Comparison of ENCODE assay signal across 24 cellular contexts in the genomic region with DNA sequence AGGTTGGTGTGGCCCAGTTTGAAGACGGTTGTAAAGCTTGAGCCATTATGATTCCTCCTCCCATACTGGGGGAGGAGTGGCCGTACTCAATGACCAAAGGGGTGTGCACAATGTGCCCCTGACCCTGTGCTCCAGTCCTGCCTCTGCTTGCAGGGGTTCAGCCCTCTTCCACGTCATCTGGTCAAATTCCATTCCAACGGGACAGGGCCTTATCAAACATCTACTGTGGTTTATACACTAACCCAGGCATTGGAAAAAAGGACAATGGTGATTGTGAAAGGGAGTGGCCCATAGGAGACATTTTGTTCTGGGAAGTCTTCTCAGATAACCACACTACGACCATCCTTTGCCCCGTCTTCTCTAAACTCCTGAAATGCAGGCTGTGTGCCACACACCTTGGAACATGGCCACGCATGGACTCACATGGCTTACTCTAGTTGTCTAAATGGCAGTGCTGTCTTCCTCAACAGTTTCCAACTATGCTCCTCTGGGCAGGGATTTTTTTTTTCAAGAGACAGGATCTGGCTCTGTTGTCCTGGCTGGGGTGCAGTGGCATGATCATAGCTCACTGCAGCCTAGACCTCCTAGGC.
DNase-seq lines count a peak whose midpoint lies in the region; ATAC-seq and TF ChIP-seq lines count a peak whose summit lies in the region.
"Had no signal": no experiment of that assay in that cellular context is flagged by ENCODE, and none has a peak within 500 bp of the region (broad histone marks: within the 10 kb centered on the region; RNA-seq: fewer than 3 reads in every experiment).

No MANE protein-coding gene starts in this region.

- dilution Hi-C loops in IMR-90 (cut with HindIII; ENCODE audit: low sequenced_read_pairs, unreplicated experiment), result no loop called here

- no peak overlapping the region for H2BK20ac ChIP-seq in IMR-90 (ENCODE audit: low read depth, low read length)

- DNase-seq in IMR-90, result no peak
- DNase-seq in chondrocyte (ENCODE audit: low spot score), result no peak
- DNase-seq in tibial artery, result no peak
- DNase-seq in vagina (ENCODE audit: extremely low spot score in 2 of 2), result no peak
- DNase-seq: AML-193, Calu3, DMS79 treated with DMSO at 0.1 percent for 48 hours, GF-D8, H7, NCI-H1048, NCI-H1417, NCI-H1694 treated with DMSO at 0.1 percent for 48 hours, NCI-H2081, NCI-H226, NCI-H510A, NCI-H69, Peyer's patch, SIG-M5 had no signal

- no peak overlapping the region for H3K9ac ChIP-seq in IMR-90 (ENCODE audit: low read depth, low read length)

- H3K9me3 Mint-ChIP-seq in chondrocyte (ENCODE audit: low read depth) (peaks cover 10% of the 10 kb centered on the region), nephron (no peaks in the 10 kb centered on the region)

- H2AK9ac ChIP-seq in IMR-90 (replicated peaks; ENCODE audit: low read depth, low read length, poor library complexity), result no peak overlapping the region

- TF ChIP-seq CTCF in IMR-90 (conservative IDR thresholded peaks at IDR 0.05; ENCODE audit: low read depth, low read length) (no peak), chondrocyte (IDR thresholded peaks at IDR 0.05) (no peak), nephron (IDR thresholded peaks at IDR 0.05; ENCODE audit: unreplicated experiment in 3 of 3) (no peak), tibial artery (IDR thresholded peaks at IDR 0.05) (no peak), vagina (IDR thresholded peaks at IDR 0.05) (no peak)

- H3K4ac ChIP-seq in IMR-90 (ENCODE audit: low read depth, low read length), result no peak overlapping the region

- H4K5ac ChIP-seq in IMR-90 (ENCODE audit: low read depth, low read length), result no peak overlapping the region

- no peak overlapping the region for H2BK5ac ChIP-seq in IMR-90 (ENCODE audit: low read depth, low read length, poor library complexity, severe bottlenecking)

- H3K4me1 Mint-ChIP-seq in chondrocyte (ENCODE audit: low read depth) (peaks cover 64% of the 10 kb centered on the region), nephron (peaks cover 54% of the 10 kb centered on the region)
- H3K4me1 Mint-ChIP-seq: CD14-positive monocyte had no signal

- no peak overlapping the region for H3K14ac ChIP-seq in IMR-90 (replicated peaks; ENCODE audit: low read depth, low read length)

- H3K36me3 ChIP-seq in IMR-90 (ENCODE audit: control insufficient read depth, insufficient read depth, low read length) (no peaks in the 10 kb centered on the region), tibial artery (no peaks in the 10 kb centered on the region), vagina (no peaks in the 10 kb centered on the region)
- H3K36me3 ChIP-seq: Peyer's patch had no signal

- ATAC-seq in IMR-90 (ENCODE audit: low read depth) (no peak), HG02981 (IDR thresholded peaks at IDR 0.05; ENCODE audit: unreplicated experiment) (no peak), GM18870 (IDR thresholded peaks at IDR 0.05; ENCODE audit: unreplicated experiment) (no peak)
- ATAC-seq: A549 had no signal

- CTCF ChIA-PET in IMR-90 (lab: Yijun Ruan, JAX), result no interaction called here

- H3K9me3 ChIP-seq in IMR-90 (ENCODE audit: control insufficient read depth, insufficient read depth, low read length), result no peaks in the 10 kb centered on the region; the same call in 1 of the 2 replicates
- no peaks in the 10 kb centered on the region for H3K9me3 ChIP-seq in tibial artery
- no peaks in the 10 kb centered on the region for H3K9me3 ChIP-seq in vagina
- H3K9me3 ChIP-seq: Peyer's patch had no signal

- H3K27me3 Mint-ChIP-seq in chondrocyte (ENCODE audit: low read depth) (no peaks in the 10 kb centered on the region), nephron (ENCODE audit: low read depth) (no peaks in the 10 kb centered on the region)

- no peaks in the 10 kb centered on the region for H3K36me3 Mint-ChIP-seq in chondrocyte (ENCODE audit: low read depth)
- H3K36me3 Mint-ChIP-seq in nephron (ENCODE audit: low read depth), result no peaks in the 10 kb centered on the region
- H3K36me3 Mint-ChIP-seq: CD14-positive monocyte had no signal

- no peak overlapping the region for H3K18ac ChIP-seq in IMR-90 (ENCODE audit: low read depth, low read length)

- H2AK5ac ChIP-seq in IMR-90 (ENCODE audit: low read depth, low read length), result peak overlapping the region; percentile 31; the same call in 1 of the 2 replicates

- H4K20me1 ChIP-seq in IMR-90 (ENCODE audit: insufficient read depth, low read length), result no peaks in the 10 kb centered on the region

- H3K27ac ChIP-seq in IMR-90 (ENCODE audit: insufficient read depth, low read length), result no peak overlapping the region
- H3K27ac ChIP-seq in tibial artery, result peak overlapping the region; percentile 66 to 69
- no peak overlapping the region for H3K27ac ChIP-seq in vagina
- H3K27ac ChIP-seq: Peyer's patch, SK-N-MC had no signal

- H3K27me3 ChIP-seq in IMR-90 (ENCODE audit: control insufficient read depth, insufficient read depth, low read length) (peaks cover 6% of the 10 kb centered on the region; the same call in 1 of the 2 replicates), tibial artery (no peaks in the 10 kb centered on the region), vagina (no peaks in the 10 kb centered on the region)
- H3K27me3 ChIP-seq: Peyer's patch had no signal

- no peak overlapping the region for H3K4me3 ChIP-seq in IMR-90 (ENCODE audit: insufficient read depth, low read depth, low read length)
- no peak overlapping the region for H3K4me3 ChIP-seq in tibial artery
- no peak overlapping the region for H3K4me3 ChIP-seq in vagina
- H3K4me3 ChIP-seq: A549, Peyer's patch, SK-N-MC had no signal

- peaks cover 8% of the 10 kb centered on the region; the same call in 1 of the 2 replicates for H3K9me1 ChIP-seq in IMR-90 (ENCODE audit: insufficient read depth, low read length)

- TF ChIP-seq POLR2A in IMR-90 (IDR thresholded peaks at IDR 0.05; ENCODE audit: low read depth, low read length) (no peak), vagina (IDR thresholded peaks at IDR 0.05) (no peak)

- 100% methylated on average over 1 of the region's 7 CpGs; no CpG with 5 or more reads in 1 of the 2 experiments for WGBS in IMR-90 (ENCODE audit: extremely low coverage in 2 of 2, insufficient read length in 1 of 2), 2 experiments

- in situ Hi-C loops in IMR-90 (cut with MboI; ENCODE audit: low sequenced_read_pairs), result no loop called here

- H3K4me3 Mint-ChIP-seq in chondrocyte (ENCODE audit: unreplicated experiment), result no peak overlapping the region
- H3K4me3 Mint-ChIP-seq in nephron, result no peak overlapping the region
- H3K4me3 Mint-ChIP-seq: CD14-positive monocyte had no signal

- H3K79me1 ChIP-seq in IMR-90 (ENCODE audit: low read depth in 1 of 2, low read length in 2 of 2), result no peaks in the 10 kb centered on the region

- H3K4me1 ChIP-seq in IMR-90 (ENCODE audit: control insufficient read depth, insufficient read depth, low read length) (peaks cover 18% of the 10 kb centered on the region), tibial artery (peaks cover 0 to 51% (median 29%) of the 10 kb centered on the region in 4 donors), vagina (peaks cover 5% of the 10 kb centered on the region)
- H3K4me1 ChIP-seq: Peyer's patch had no signal

- H3K27ac Mint-ChIP-seq in chondrocyte (ENCODE audit: unreplicated experiment), result peak overlapping the region; percentile 45
- peak overlapping the region in 2 of 3 experiments; percentile 92 to 93 for H3K27ac Mint-ChIP-seq in nephron

- POLR2A ChIA-PET in IMR-90 (lab: Charles Lee; ENCODE audit: unreplicated experiment), result no interaction called here

- no peak overlapping the region for H3K23ac ChIP-seq in IMR-90 (ENCODE audit: low read depth, low read length)

- 0 out of 2 replicates have a peak overlapping the region, but pooled peaks have one; percentile 21 for H4K91ac ChIP-seq in IMR-90 (ENCODE audit: insufficient read depth, low read depth, low read length)

- no peak overlapping the region for H2AFZ ChIP-seq in IMR-90 (replicated peaks; ENCODE audit: low read length, poor library complexity)

- no TSS peak for BruUV-seq in IMR-90 (replicated peaks; lab: Mats Ljungman, UMichigan)

- no peak for TF ChIP-seq RAD21 in IMR-90 (IDR thresholded peaks at IDR 0.05; ENCODE audit: low read length)

- H2BK15ac ChIP-seq in IMR-90 (ENCODE audit: low read depth, low read length), result no peak overlapping the region

- intact Hi-C loops in IMR-90 (cut with micrococcal nuclease), result no loop called here
- intact Hi-C loops in tibial artery (cut with DNase I; ENCODE audit: low total_unique reads), result no loop called here
- intact Hi-C loops in vagina (cut with DNase I), result no loop called here

- no peak overlapping the region for H2BK120ac ChIP-seq in IMR-90 (ENCODE audit: low read depth, low read length)

- H4K8ac ChIP-seq in IMR-90 (ENCODE audit: low read depth in 2 of 2, low read length in 2 of 2), result no peak overlapping the region

- no peak overlapping the region for H3K4me2 ChIP-seq in IMR-90 (ENCODE audit: low read depth, low read length)
- H3K4me2 ChIP-seq: A549 had no signal

- no peak overlapping the region for H3K56ac ChIP-seq in IMR-90 (ENCODE audit: extremely low read depth, insufficient read depth, low read length)

TF ChIP-seq in IMR-90, 13 proteins besides CTCF, POLR2A, EP300 and RAD21 (continues in another document):
- TF ChIP-seq MAFK (IDR thresholded peaks at IDR 0.05; ENCODE audit: low read depth, low read length) (no peak), BHLHE40 (IDR thresholded peaks at IDR 0.05; ENCODE audit: low read depth, low read length) (no peak), MAZ (IDR thresholded peaks at IDR 0.05; ENCODE audit: borderline replicate concordance, low read depth, low read length) (no peak), NFE2L2 (IDR thresholded peaks at IDR 0.05; ENCODE audit: low read depth, low read length) (no peak), FOS (IDR thresholded peaks at IDR 0.05; ENCODE audit: low read depth, low read length) (no peak), CEBPB (IDR thresholded peaks at IDR 0.05; ENCODE audit: low read depth, low read length) (no peak), RFX5 (IDR thresholded peaks at IDR 0.05; ENCODE audit: low read depth, low read length) (no peak), MXI1 (IDR thresholded peaks at IDR 0.05; ENCODE audit: borderline replicate concordance, low read depth, low read length) (no peak), RCOR1 (IDR thresholded peaks at IDR 0.05; ENCODE audit: insufficient replicate concordance, low read length) (no peak), CHD1 (IDR thresholded peaks at IDR 0.05; ENCODE audit: low read depth, low read length) (no peak), SMC3 (IDR thresholded peaks at IDR 0.05; ENCODE audit: low read depth, low read length) (no peak)
- TF ChIP-seq, protein P1, sequence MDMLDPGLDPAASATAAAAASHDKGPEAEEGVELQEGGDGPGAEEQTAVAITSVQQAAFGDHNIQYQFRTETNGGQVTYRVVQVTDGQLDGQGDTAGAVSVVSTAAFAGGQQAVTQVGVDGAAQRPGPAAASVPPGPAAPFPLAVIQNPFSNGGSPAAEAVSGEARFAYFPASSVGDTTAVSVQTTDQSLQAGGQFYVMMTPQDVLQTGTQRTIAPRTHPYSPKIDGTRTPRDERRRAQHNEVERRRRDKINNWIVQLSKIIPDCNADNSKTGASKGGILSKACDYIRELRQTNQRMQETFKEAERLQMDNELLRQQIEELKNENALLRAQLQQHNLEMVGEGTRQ (IDR thresholded peaks at IDR 0.05; ENCODE audit: low read depth, low read length), result no peak

Comparison
In these comparisons a context has a peak if more than half of its experiments do, and no peak if none do; other contexts are left out.
1. H3K27ac ChIP-seq: peak in tibial artery (2 of 2); none in IMR-90 (single experiment) and vagina (single experiment).